19 cellular contexts compared by ENCODE assay signal in the genomic region with DNA sequence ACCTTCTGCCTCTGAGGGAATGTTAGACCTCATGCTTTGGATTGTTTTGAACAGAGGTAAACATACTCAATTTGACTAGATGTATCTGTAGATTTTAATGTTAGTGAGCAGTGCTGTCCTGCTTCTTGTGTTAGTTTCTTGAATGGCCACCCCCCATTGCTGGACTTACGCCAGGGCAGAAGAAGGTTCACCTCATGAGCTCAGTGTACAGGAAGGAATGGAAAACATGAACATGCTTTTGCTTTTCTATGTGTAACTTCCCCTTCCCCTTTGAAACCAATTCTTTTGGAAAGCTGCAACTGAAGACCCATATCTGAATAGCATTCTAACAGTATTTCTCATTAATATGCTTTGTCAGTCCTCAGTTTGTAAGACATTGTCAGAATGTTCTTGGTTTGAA. TPM values are rescaled to one million over a fixed set of nuclear protein-coding genes. Genes with fewer than 3 reads are reported as not detected.
DNase-seq lines count a peak whose midpoint lies in the region; ATAC-seq and TF ChIP-seq lines count a peak whose summit lies in the region.
"Had no signal": no experiment of that assay in that cellular context is flagged by ENCODE, and none has a peak within 500 bp of the region (broad histone marks: within the 10 kb centered on the region; RNA-seq: fewer than 3 reads in every experiment).

No MANE protein-coding gene starts in this region.

- no peak overlapping the region for H3K14ac ChIP-seq in mesenchymal stem cell (ENCODE audit: low read length in 2 of 2)

- no peak overlapping the region for H4K8ac ChIP-seq in mesenchymal stem cell (ENCODE audit: low read length)

- H2BK12ac ChIP-seq in mesenchymal stem cell (ENCODE audit: low read length in 2 of 2), result no peak overlapping the region

- no peaks in the 10 kb centered on the region for H3K36me3 Mint-ChIP-seq in CD8-positive, alpha-beta T cell
- H3K36me3 Mint-ChIP-seq: stimulated activated memory B cell treated with anti-CD40 and anti-IgM and Interleukin-4, amounts not matched to agents 10 μg/mL and 1 μg/mL and 100 μg/mL, for 72 hours had no signal

- CTCF ChIA-PET in CD8-positive, alpha-beta T cell (lab: Charles Lee), result no interaction called here

- no peak overlapping the region for H4K91ac ChIP-seq in mesenchymal stem cell (ENCODE audit: low read length)

- H3K18ac ChIP-seq in mesenchymal stem cell (ENCODE audit: low read depth in 1 of 2, low read length in 2 of 2), result no peak overlapping the region

- H3K27ac Mint-ChIP-seq in CD8-positive, alpha-beta T cell, result no peak overlapping the region
- H3K27ac Mint-ChIP-seq: stimulated activated memory B cell treated with anti-CD40 and anti-IgM and Interleukin-4, amounts not matched to agents 10 μg/mL and 1 μg/mL and 100 μg/mL, for 72 hours had no signal

- no peaks in the 10 kb centered on the region for H3K9me3 ChIP-seq in mesenchymal stem cell (ENCODE audit: control insufficient read depth, low read length)
- H3K9me3 ChIP-seq in CD8-positive, alpha-beta T cell (ENCODE audit: low read length), result no peaks in the 10 kb centered on the region
- H3K9me3 ChIP-seq: heart right ventricle had no signal

- H3K27me3 ChIP-seq in mesenchymal stem cell (ENCODE audit: control insufficient read depth in 1 of 2, insufficient read depth in 1 of 2, low read length in 2 of 2), result no peaks in the 10 kb centered on the region
- no peaks in the 10 kb centered on the region for H3K27me3 ChIP-seq in CD8-positive, alpha-beta T cell (ENCODE audit: insufficient read depth, low read length)
- H3K27me3 ChIP-seq: heart right ventricle had no signal

- no peak overlapping the region for H3K4me3 ChIP-seq in mesenchymal stem cell (ENCODE audit: insufficient read depth in 1 of 2, low read depth in 1 of 2, low read length in 2 of 2)
- no peak overlapping the region for H3K4me3 ChIP-seq in CD8-positive, alpha-beta T cell (ENCODE audit: low read depth, low read length)
- H3K4me3 ChIP-seq: heart right ventricle had no signal

- no peak overlapping the region for H3K4ac ChIP-seq in mesenchymal stem cell (ENCODE audit: low read depth in 1 of 2, low read length in 2 of 2)

- H2BK5ac ChIP-seq in mesenchymal stem cell (ENCODE audit: low read depth, low read length, poor library complexity, severe bottlenecking), result no peak overlapping the region

- DNase-seq in H4 (ENCODE audit: low spot score), result peak; percentile 4
- peak; percentile 28 for DNase-seq in SKM-1 treated with dmso at 0.1 percent for 144 hours (lab: John Stamatoyannopoulos, UW; ENCODE audit: unreplicated experiment)
- DNase-seq in dermis blood vessel endothelial cell, result peak; percentile 94
- peak; percentile 54 for DNase-seq in mesenchymal stem cell
- no peak for DNase-seq in NCI-H1694 (lab: John Stamatoyannopoulos, UW)
- DNase-seq in NCI-H2029 (lab: John Stamatoyannopoulos, UW), result no peak
- DNase-seq in CD8-positive, alpha-beta T cell, result no peak
- DNase-seq: AML-193, cortex of kidney, DMS153, kidney, NCI-H187 treated with DMSO at 0.1 percent for 48 hours, trophoblast cell had no signal

- no peak overlapping the region for H2BK15ac ChIP-seq in mesenchymal stem cell (ENCODE audit: low read depth, poor library complexity, severe bottlenecking)

- no peak for ATAC-seq in GM21390 (IDR thresholded peaks at IDR 0.05; ENCODE audit: unreplicated experiment)
- ATAC-seq in CD8-positive, alpha-beta T cell, result no peak
- ATAC-seq: heart right ventricle; stimulated activated memory B cell treated with anti-CD40 and anti-IgM and Interleukin-4, amounts not matched to agents 10 μg/mL and 1 μg/mL and 100 μg/mL, for 72 hours had no signal

- H3K23ac ChIP-seq in mesenchymal stem cell (ENCODE audit: low read length in 2 of 2), result no peak overlapping the region

- no peak overlapping the region for H3K27ac ChIP-seq in mesenchymal stem cell (ENCODE audit: low read length, poor library complexity, severe bottlenecking)
- no peak overlapping the region for H3K27ac ChIP-seq in CD8-positive, alpha-beta T cell (ENCODE audit: low read depth, low read length)
- H3K27ac ChIP-seq: epithelial cell of prostate, heart right ventricle, VCaP had no signal

- WGBS in mesenchymal stem cell, result 88% methylated on average over 1 of the region's 1 CpG

- no peak overlapping the region for H2AK5ac ChIP-seq in mesenchymal stem cell (ENCODE audit: low read length, severe bottlenecking)

- H3K9me3 Mint-ChIP-seq in CD8-positive, alpha-beta T cell, result no peaks in the 10 kb centered on the region
- H3K9me3 Mint-ChIP-seq: stimulated activated memory B cell treated with anti-CD40 and anti-IgM and Interleukin-4, amounts not matched to agents 10 μg/mL and 1 μg/mL and 100 μg/mL, for 72 hours had no signal

- H2BK120ac ChIP-seq in mesenchymal stem cell (ENCODE audit: low read depth, low read length), result no peak overlapping the region

- POLR2A ChIA-PET in CD8-positive, alpha-beta T cell (lab: Charles Lee), result no interaction called here

- no peaks in the 10 kb centered on the region for H3K4me1 Mint-ChIP-seq in CD8-positive, alpha-beta T cell (ENCODE audit: low read depth)
- H3K4me1 Mint-ChIP-seq: stimulated activated memory B cell treated with anti-CD40 and anti-IgM and Interleukin-4, amounts not matched to agents 10 μg/mL and 1 μg/mL and 100 μg/mL, for 72 hours had no signal

- H3K9ac ChIP-seq in mesenchymal stem cell (ENCODE audit: low read length), result no peak overlapping the region

- no peak overlapping the region for H2AFZ ChIP-seq in mesenchymal stem cell (ENCODE audit: low read depth, low read length)

- no peaks in the 10 kb centered on the region for H3K4me1 ChIP-seq in mesenchymal stem cell (ENCODE audit: control insufficient read depth, insufficient read depth, low read depth, low read length)
- no peaks in the 10 kb centered on the region for H3K4me1 ChIP-seq in CD8-positive, alpha-beta T cell (ENCODE audit: insufficient read depth, low read length)

- H3K79me1 ChIP-seq in mesenchymal stem cell (replicated peaks; ENCODE audit: low read length, poor library complexity, severe bottlenecking), result peaks cover 27% of the 10 kb centered on the region

- intact Hi-C loops in CD8-positive, alpha-beta T cell (cut with DNase I, micrococcal nuclease), result no loop called here

- no peak for TF ChIP-seq CTCF in CD8-positive, alpha-beta T cell (IDR thresholded peaks at IDR 0.05)

- H3K36me3 ChIP-seq in mesenchymal stem cell (ENCODE audit: control insufficient read depth in 1 of 2, insufficient read depth in 2 of 2, low read depth in 1 of 2, low read length in 2 of 2), result no peaks in the 10 kb centered on the region
- H3K36me3 ChIP-seq in CD8-positive, alpha-beta T cell (ENCODE audit: insufficient read depth, low read length), result no peaks in the 10 kb centered on the region
- H3K36me3 ChIP-seq: heart right ventricle had no signal

- H3K4me2 ChIP-seq in mesenchymal stem cell (ENCODE audit: low read length, poor library complexity, severe bottlenecking), result no peak overlapping the region

- H3K27me3 Mint-ChIP-seq in CD8-positive, alpha-beta T cell (ENCODE audit: low read depth), result peaks cover 17% of the 10 kb centered on the region

- H3K4me3 Mint-ChIP-seq in CD8-positive, alpha-beta T cell, result no peak overlapping the region
- H3K4me3 Mint-ChIP-seq: stimulated activated memory B cell treated with anti-CD40 and anti-IgM and Interleukin-4, amounts not matched to agents 10 μg/mL and 1 μg/mL and 100 μg/mL, for 72 hours had no signal

RNA-seq across cellular contexts. Expression of a gene that starts 32.3 kb away (rescaled TPM):
- total RNA-seq in H4 (2014; rRNA removed; shearing (Covaris generic)), result 6.8 and 7.5 TPM in 2 replicates
- 19.4 and 35.9 TPM in 2 replicates for total RNA-seq in dermis blood vessel endothelial cell
- 8.0 TPM for polyA plus RNA-seq in mesenchymal stem cell (2013, experiment 1 of 2)
- polyA plus RNA-seq in mesenchymal stem cell (2013, experiment 2 of 2), result 8.0 TPM
- not detected for total RNA-seq in CD8-positive, alpha-beta T cell
- total RNA-seq: HT-29 had no signal

Comparison
In these comparisons a context has a peak if more than half of its experiments do, and no peak if none do; other contexts are left out.
1. DNase-seq: peak in H4 (single experiment), SKM-1 treated with dmso at 0.1 percent for 144 hours (single experiment), dermis blood vessel endothelial cell (single experiment) and mesenchymal stem cell (single experiment); none in NCI-H1694 (single experiment), NCI-H2029 (single experiment) and CD8-positive, alpha-beta T cell (0 of 7).